ENCODE assay signal across 34 cellular contexts in the genomic region with DNA sequence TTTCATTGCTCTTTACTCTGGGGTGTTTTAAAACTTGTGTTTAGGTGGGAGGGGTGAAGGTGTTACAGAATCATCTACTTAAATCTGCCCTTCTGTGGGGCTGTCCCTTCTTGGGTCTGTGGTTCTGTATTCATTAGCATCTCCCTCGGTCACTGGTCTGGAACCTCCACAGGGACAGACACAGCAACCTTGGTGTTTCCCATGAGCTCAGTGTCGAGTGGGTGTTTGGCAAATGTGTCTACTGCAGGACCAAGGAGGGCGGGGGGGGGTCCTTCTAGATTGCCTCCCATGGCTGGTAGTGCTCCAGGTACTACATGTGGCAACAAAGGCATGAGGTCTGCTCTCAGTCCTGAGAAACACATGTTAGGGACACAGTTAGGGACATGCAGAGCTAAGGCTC.
"Had no signal": no experiment of that assay in that cellular context is flagged by ENCODE, and none has a peak within 500 bp of the region (broad histone marks: within the 10 kb centered on the region; RNA-seq: fewer than 3 reads in every experiment).

No MANE protein-coding gene starts in this region.

- H3K36me3 ChIP-seq: MG63 had no signal

- H3K4me3 ChIP-seq: MG63 had no signal

- DNase-seq: Karpas-422, Kasumi-1, MG63, MM.1S, MV-4-11, NCI-H1048, NCI-H1092, NCI-H1092 treated with DMSO at 0.1 percent for 48 hours, NCI-H1105, NCI-H1105 treated with DMSO at 0.1 percent for 48 hours, NCI-H1417, NCI-H1417 treated with DMSO at 0.1 percent for 48 hours, NCI-H1436, NCI-H1436 treated with DMSO at 0.1 percent for 48 hours, NCI-H146, NCI-H1694, NCI-H1694 treated with DMSO at 0.1 percent for 48 hours, NCI-H187, NCI-H187 treated with DMSO at 0.1 percent for 48 hours, NCI-H1930, NCI-H2029, NCI-H2029 treated with DMSO at 0.1 percent for 48 hours, NCI-H2081, NCI-H2081 treated with DMSO at 0.1 percent for 48 hours, NCI-H2107, NCI-H2171, NCI-H2171 treated with DMSO at 0.1 percent for 48 hours, NCI-H2227 treated with DMSO at 0.1 percent for 48 hours, NCI-H226, NCI-H345, NCI-H446, NCI-H446 treated with DMSO at 0.1 percent for 48 hours, NCI-H510A had no signal

- H3K9me3 ChIP-seq: MG63 had no signal

- H3K27ac ChIP-seq: KMS-11 had no signal

- H3K27me3 ChIP-seq: MG63 had no signal
